10 cellular contexts compared by ENCODE assay signal in the genomic region with DNA sequence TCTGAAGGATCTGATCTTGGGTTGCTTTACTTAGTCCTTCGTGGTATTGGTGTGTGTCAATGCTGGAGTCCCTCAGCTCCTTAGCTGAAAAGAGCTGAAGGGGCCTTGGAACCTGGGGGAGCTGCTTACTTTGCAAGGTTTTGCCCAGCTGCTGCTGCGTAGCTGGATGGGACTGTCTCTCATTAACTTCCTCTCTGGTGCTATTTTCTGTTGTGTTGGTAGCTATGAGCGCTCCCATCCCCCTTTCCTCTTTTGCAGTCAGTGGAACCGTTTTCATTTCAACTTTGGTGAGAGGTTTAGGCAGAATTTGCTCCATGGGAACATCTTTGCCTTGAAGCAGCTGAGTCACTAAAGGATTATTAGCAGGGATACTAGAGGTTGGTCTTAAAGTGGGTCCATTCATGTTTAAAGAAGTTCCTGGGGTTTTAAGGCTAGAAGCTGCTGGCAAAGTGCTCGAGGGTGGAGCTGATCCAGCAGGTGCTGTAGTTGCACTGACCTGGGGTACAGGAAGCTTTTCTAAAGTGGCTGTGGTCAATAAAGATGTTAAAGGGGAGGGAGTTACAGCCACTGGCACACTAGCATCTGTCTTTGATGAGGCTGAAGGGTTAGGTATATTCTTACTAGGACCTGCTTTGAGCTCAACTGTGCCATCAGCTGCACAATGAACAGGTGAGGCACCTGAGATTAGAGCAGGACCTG.
DNase-seq lines count a peak whose midpoint lies in the region; ATAC-seq and TF ChIP-seq lines count a peak whose summit lies in the region.
"Had no signal": no experiment of that assay in that cellular context is flagged by ENCODE, and none has a peak within 500 bp of the region (broad histone marks: within the 10 kb centered on the region; RNA-seq: fewer than 3 reads in every experiment).

No MANE protein-coding gene starts in this region.

- DNase-seq in CD14-positive monocyte (ENCODE audit: low spot score) (no peak), NOMO-1 treated with DMSO at 0.1 percent for 48 hours (lab: John Stamatoyannopoulos, UW; ENCODE audit: unreplicated experiment) (peak; percentile 95), HK-2 (ENCODE audit: unreplicated experiment) (no peak), cardiac septum (ENCODE audit: low spot score) (no peak), NCI-H2081 treated with DMSO at 0.1 percent for 48 hours (lab: John Stamatoyannopoulos, UW) (no peak)
- no peak for DNase-seq in effector memory CD8-positive, alpha-beta T cell
- DNase-seq: activated CD4-positive, alpha-beta T cell treated with anti-CD3 and anti-CD28 coated beads for 48 hours; NCI-H2171 had no signal

- peaks cover 48 to 59% of the 10 kb centered on the region in 2 donors for H3K36me3 Mint-ChIP-seq in CD14-positive monocyte
- peaks cover 52% of the 10 kb centered on the region for H3K36me3 Mint-ChIP-seq in effector memory CD8-positive, alpha-beta T cell (ENCODE audit: insufficient read depth)

- H3K27ac Mint-ChIP-seq in CD14-positive monocyte, result peak overlapping the region; percentile 58 to 87 (median 84)
- H3K27ac Mint-ChIP-seq in effector memory CD8-positive, alpha-beta T cell, result peak overlapping the region; percentile 57 to 71

- H3K4me1 Mint-ChIP-seq in CD14-positive monocyte, result peaks cover 48% of the 10 kb centered on the region
- H3K4me1 Mint-ChIP-seq in effector memory CD8-positive, alpha-beta T cell (ENCODE audit: low read depth in 2 of 2), result peaks cover 10 to 28% of the 10 kb centered on the region in 2 donors

- peak overlapping the region; percentile 13 to 64 for H3K4me3 Mint-ChIP-seq in CD14-positive monocyte
- peak overlapping the region; percentile 1 to 35 for H3K4me3 Mint-ChIP-seq in effector memory CD8-positive, alpha-beta T cell

- H3K9me3 Mint-ChIP-seq in CD14-positive monocyte, result peaks cover 0 to 2% (median 0%) of the 10 kb centered on the region in 7 donors
- no peaks in the 10 kb centered on the region for H3K9me3 Mint-ChIP-seq in effector memory CD8-positive, alpha-beta T cell

- intact Hi-C loops in CD14-positive monocyte (cut with micrococcal nuclease) (no loop called here), cardiac septum (cut with DNase I) (no loop called here)

- peak; percentile 66 for ATAC-seq in GM21423 (IDR thresholded peaks at IDR 0.05; ENCODE audit: unreplicated experiment)
- peak; percentile 49 for ATAC-seq in effector memory CD8-positive, alpha-beta T cell (replicated peaks)
- ATAC-seq in HG03565 (IDR thresholded peaks at IDR 0.05; ENCODE audit: unreplicated experiment), result no peak

- no peak for TF ChIP-seq CTCF in CD14-positive monocyte (IDR thresholded peaks at IDR 0.05)

- peaks cover 0 to 2% (median 0%) of the 10 kb centered on the region in 3 donors for H3K27me3 Mint-ChIP-seq in CD14-positive monocyte (ENCODE audit: low read depth in 3 of 3)
- no peaks in the 10 kb centered on the region for H3K27me3 Mint-ChIP-seq in effector memory CD8-positive, alpha-beta T cell
